Comparison of ENCODE assay signal across 8 cellular contexts in genomic region chr12:44875954-44876553, GRCh38. TPM values are rescaled to one million over a fixed set of nuclear protein-coding genes. Genes with fewer than 3 reads are reported as not detected.
DNase-seq lines count a peak whose midpoint lies in the region; ATAC-seq and TF ChIP-seq lines count a peak whose summit lies in the region.

Gene NELL2, minus strand, starts transcription at chr12:44876315. Its CDS starts 446 bp downstream, at chr12:44875869.

- DNase-seq in LNCaP clone FGC (ENCODE audit: low read depth) (peak; percentile 1), T-helper 9 cell (peak; percentile 65), astrocyte of the spinal cord (ENCODE audit: low read depth, low spot score) (peak; percentile 7), spleen (peak; percentile 75), NOMO-1 (lab: John Stamatoyannopoulos, UW; ENCODE audit: unreplicated experiment in 2 of 2) (no peak), GM19240 (ENCODE audit: insufficient read length, low spot score) (no peak)

- in situ Hi-C loops in astrocyte of the spinal cord (cut with HindIII; ENCODE audit: low sequenced_read_pairs): no loop called here

- no peak for TF ChIP-seq CTCF in LNCaP clone FGC (IDR thresholded peaks at IDR 0.05; ENCODE audit: control insufficient read depth, extremely low read depth, insufficient read depth)
- no peak for TF ChIP-seq CTCF in astrocyte of the spinal cord (IDR thresholded peaks at IDR 0.05; ENCODE audit: low read depth, low read length)
- no peak for TF ChIP-seq CTCF in spleen (IDR thresholded peaks at IDR 0.05 in 8 of 11, conservative IDR thresholded peaks at IDR 0.05 in 3 of 11)

- WGBS in spleen, 5 donors: 0 to 1% (median 1%) methylated on average over 33 to 54 of the region's 54 CpGs

- H3K9ac ChIP-seq in iPS-18a (ENCODE audit: low read length): peak within 1 kb of the TSS; percentile 74

- intact Hi-C loops in spleen (cut with DNase I; ENCODE audit: low total_unique reads): no loop called here

- no peak within 1 kb of the TSS for H3K27ac ChIP-seq in iPS-18a (ENCODE audit: low read length)
- no peak within 1 kb of the TSS for H3K27ac ChIP-seq in spleen

- no peaks in the 10 kb centered on the region for H3K36me3 ChIP-seq in iPS-18a (ENCODE audit: control insufficient read depth, low read depth, low read length)
- H3K36me3 ChIP-seq in spleen: no peaks in the 10 kb centered on the region

- H3K4me1 ChIP-seq in iPS-18a (ENCODE audit: control insufficient read depth, low read depth, low read length) (peaks cover 9% of the 10 kb centered on the region), spleen (peaks cover 6 to 33% (median 24%) of the 10 kb centered on the region in 6 donors)

- TF ChIP-seq POLR2A in spleen (IDR thresholded peaks at IDR 0.05): no peak

- H3K27me3 ChIP-seq in iPS-18a (ENCODE audit: control insufficient read depth, insufficient read depth, low read length) (peaks cover 19% of the 10 kb centered on the region), spleen (replicated peaks in 1 of 7) (peaks cover 0 to 74% (median 45%) of the 10 kb centered on the region in 7 donors)

- ATAC-seq in GM18868 (IDR thresholded peaks at IDR 0.05; ENCODE audit: unreplicated experiment): peak; percentile 59

- H3K4me3 ChIP-seq in LNCaP clone FGC (ENCODE audit: low read depth, low read length): peak within 1 kb of the TSS; percentile 47
- peak within 1 kb of the TSS; percentile 41 for H3K4me3 ChIP-seq in astrocyte of the spinal cord (ENCODE audit: low read depth, low read length)
- peak within 1 kb of the TSS; percentile 87 for H3K4me3 ChIP-seq in iPS-18a (ENCODE audit: low read length)
- H3K4me3 ChIP-seq in spleen: peak within 1 kb of the TSS; percentile 41 to 76 (median 55)

- H3K9me3 ChIP-seq in iPS-18a (ENCODE audit: control insufficient read depth, low read depth, low read length) (no peaks in the 10 kb centered on the region), spleen (peaks cover 0 to 20% (median 9%) of the 10 kb centered on the region in 8 donors)

RNA-seq across cellular contexts. Expression of gene NELL2, which starts in this region (rescaled TPM):
- 10 to 100 TPM in 3 of 7 donors, 1 to 10 TPM in 4; 5.1 to 21.8 (median 10.0) TPM for total RNA-seq in spleen
- polyA plus RNA-seq in spleen: 1 to 10 TPM; 1.0 to 1.9 (median 1.7) TPM

Comparison
In these comparisons a context has a peak if more than half of its experiments do, and no peak if none do; other contexts are left out.
1. DNase-seq: peak in LNCaP clone FGC (single experiment), T-helper 9 cell (single experiment), astrocyte of the spinal cord (single experiment) and spleen (single experiment); none in NOMO-1 (0 of 2) and GM19240 (single experiment).
2. Peak in every context shown above with its lines, with median percentiles within 50 percentile points of each other: H3K4me3 ChIP-seq.